ENCODE assay signal across 24 cellular contexts in the genomic region with DNA sequence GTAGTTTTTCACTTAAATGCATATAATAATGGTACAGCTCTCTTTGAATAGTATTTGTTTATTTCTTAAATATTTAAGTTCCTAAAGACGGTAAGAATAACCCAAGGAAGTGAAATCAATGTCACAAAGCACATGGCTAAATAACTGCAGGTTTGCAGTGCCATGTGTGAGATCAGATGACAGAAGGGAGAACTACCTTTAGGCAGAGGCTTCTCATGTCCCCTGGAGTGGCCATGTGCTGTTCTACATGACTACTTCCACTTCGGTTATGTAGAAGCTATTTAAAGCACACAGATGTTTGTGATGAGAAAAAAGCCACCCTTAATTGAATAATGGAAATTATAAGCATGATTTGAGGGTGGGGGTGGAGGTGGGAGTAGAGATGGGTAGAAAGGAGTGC.
"Had no signal": no experiment of that assay in that cellular context is flagged by ENCODE, and none has a peak within 500 bp of the region (broad histone marks: within the 10 kb centered on the region; RNA-seq: fewer than 3 reads in every experiment).

No MANE protein-coding gene starts in this region.

- H3K36me3 ChIP-seq: right atrium auricular region had no signal

- DNase-seq: activated B cell treated with CpG ODN at 0.5 μM for 24 hours; activated CD4-positive, alpha-beta T cell treated with anti-CD3 and anti-CD28 coated beads for 36 hours; activated CD4-positive, alpha-beta T cell treated with anti-CD3 and anti-CD28 coated beads, Interleukin-2, amount 50 U/mL, for 4 hours; activated CD8-positive, alpha-beta memory T cell treated with anti-CD3 and anti-CD28 coated beads for 24 hours; activated CD8-positive, alpha-beta memory T cell treated with anti-CD3 and anti-CD28 coated beads, Interleukin-2, amount 50 U/mL, for 4 hours; activated T-cell treated with anti-CD3 and anti-CD28 coated beads, Interleukin-2, amount 50 U/mL, for 24 hours; central memory CD4-positive, alpha-beta T cell; dermis blood vessel endothelial cell; effector memory CD4-positive, alpha-beta T cell; foreskin keratinocyte; immature natural killer cell; kidney glomerular epithelial cell; left ventricle myocardium inferior; stimulated activated CD4-positive, alpha-beta T cell treated with anti-CD3 and anti-CD28 coated beads, Interleukin-4, amount 100 ng/mL, for 4 hours; stimulated activated naive CD8-positive, alpha-beta T cell treated with anti-CD3 and anti-CD28 coated beads, Interleukin-15, amount 100 ng/mL, for 72 hours; T1000 had no signal

- H3K4me3 Mint-ChIP-seq: activated B cell treated with CpG ODN at 0.5 μM for 24 hours; activated CD4-positive, alpha-beta T cell treated with anti-CD3 and anti-CD28 coated beads for 36 hours; activated T-cell treated with anti-CD3 and anti-CD28 coated beads, Interleukin-2, amount 50 U/mL, for 24 hours; activated T-helper 17 cell treated with anti-CD3 and anti-CD28 coated beads, Interleukin-2, amount 50 U/mL, for 72 hours; immature natural killer cell; mesothelial cell of epicardium; natural killer cell treated with Interleukin-12 subunit alpha and Interleukin-12 subunit beta and Interleukin-15 and Interleukin-18, amount 100 ng/mL, for 72 hours; stimulated activated naive CD8-positive, alpha-beta T cell treated with anti-CD3 and anti-CD28 coated beads, Interleukin-15, amount 100 ng/mL, for 72 hours had no signal

- H3K27ac ChIP-seq: foreskin keratinocyte, hepatocyte, left ventricle myocardium inferior, right atrium auricular region, tibial nerve had no signal

- H3K79me2 ChIP-seq: hepatocyte had no signal

- H3K4me1 ChIP-seq: foreskin keratinocyte, left ventricle myocardium inferior, right atrium auricular region, tibial nerve had no signal

- H3K27me3 Mint-ChIP-seq: activated B cell treated with CpG ODN at 0.5 μM for 24 hours; activated CD4-positive, alpha-beta T cell treated with anti-CD3 and anti-CD28 coated beads for 36 hours; activated T-cell treated with anti-CD3 and anti-CD28 coated beads, Interleukin-2, amount 50 U/mL, for 24 hours; activated T-helper 17 cell treated with anti-CD3 and anti-CD28 coated beads, Interleukin-2, amount 50 U/mL, for 72 hours; natural killer cell treated with Interleukin-12 subunit alpha and Interleukin-12 subunit beta and Interleukin-15 and Interleukin-18, amount 100 ng/mL, for 72 hours; progenitor cell of endocrine pancreas; stimulated activated naive CD8-positive, alpha-beta T cell treated with anti-CD3 and anti-CD28 coated beads, Interleukin-15, amount 100 ng/mL, for 72 hours had no signal

- H3K9me3 ChIP-seq: left ventricle myocardium inferior, right atrium auricular region had no signal

- H3K4me3 ChIP-seq: hepatocyte, left ventricle myocardium inferior, right atrium auricular region, tibial nerve had no signal

- H3K27ac Mint-ChIP-seq: activated B cell treated with CpG ODN at 0.5 μM for 24 hours; activated CD4-positive, alpha-beta T cell treated with anti-CD3 and anti-CD28 coated beads for 36 hours; activated naive CD4-positive, alpha-beta T cell treated with anti-CD3 and anti-CD28 coated beads, Interleukin-2, amount 50 U/mL, for 72 hours; activated T-cell treated with anti-CD3 and anti-CD28 coated beads, Interleukin-2, amount 50 U/mL, for 24 hours; activated T-helper 17 cell treated with anti-CD3 and anti-CD28 coated beads, Interleukin-2, amount 50 U/mL, for 72 hours; immature natural killer cell; mesothelial cell of epicardium; natural killer cell treated with Interleukin-12 subunit alpha and Interleukin-12 subunit beta and Interleukin-15 and Interleukin-18, amount 100 ng/mL, for 72 hours had no signal

- ATAC-seq: activated CD4-positive, alpha-beta T cell treated with anti-CD3 and anti-CD28 coated beads for 36 hours; activated naive CD4-positive, alpha-beta T cell treated with anti-CD3 and anti-CD28 coated beads, Interleukin-2, amount 50 U/mL, for 72 hours; activated T-helper 17 cell treated with anti-CD3 and anti-CD28 coated beads, Interleukin-2, amount 50 U/mL, for 72 hours; foreskin keratinocyte; natural killer cell treated with Interleukin-12 subunit alpha and Interleukin-12 subunit beta and Interleukin-15 and Interleukin-18, amount 100 ng/mL, for 72 hours; stimulated activated naive CD8-positive, alpha-beta T cell treated with anti-CD3 and anti-CD28 coated beads, Interleukin-15, amount 100 ng/mL, for 72 hours had no signal

- H3K9me3 Mint-ChIP-seq: immature natural killer cell; natural killer cell treated with Interleukin-12 subunit alpha and Interleukin-12 subunit beta and Interleukin-15 and Interleukin-18, amount 100 ng/mL, for 72 hours had no signal

- H3K4me2 ChIP-seq: hepatocyte had no signal

- H2AFZ ChIP-seq: hepatocyte had no signal

- H3K4me1 Mint-ChIP-seq: immature natural killer cell; stimulated activated naive CD8-positive, alpha-beta T cell treated with anti-CD3 and anti-CD28 coated beads, Interleukin-15, amount 100 ng/mL, for 72 hours had no signal

- H3K27me3 ChIP-seq: foreskin keratinocyte, hepatocyte, right atrium auricular region, tibial nerve had no signal
